In the genomic region with DNA sequence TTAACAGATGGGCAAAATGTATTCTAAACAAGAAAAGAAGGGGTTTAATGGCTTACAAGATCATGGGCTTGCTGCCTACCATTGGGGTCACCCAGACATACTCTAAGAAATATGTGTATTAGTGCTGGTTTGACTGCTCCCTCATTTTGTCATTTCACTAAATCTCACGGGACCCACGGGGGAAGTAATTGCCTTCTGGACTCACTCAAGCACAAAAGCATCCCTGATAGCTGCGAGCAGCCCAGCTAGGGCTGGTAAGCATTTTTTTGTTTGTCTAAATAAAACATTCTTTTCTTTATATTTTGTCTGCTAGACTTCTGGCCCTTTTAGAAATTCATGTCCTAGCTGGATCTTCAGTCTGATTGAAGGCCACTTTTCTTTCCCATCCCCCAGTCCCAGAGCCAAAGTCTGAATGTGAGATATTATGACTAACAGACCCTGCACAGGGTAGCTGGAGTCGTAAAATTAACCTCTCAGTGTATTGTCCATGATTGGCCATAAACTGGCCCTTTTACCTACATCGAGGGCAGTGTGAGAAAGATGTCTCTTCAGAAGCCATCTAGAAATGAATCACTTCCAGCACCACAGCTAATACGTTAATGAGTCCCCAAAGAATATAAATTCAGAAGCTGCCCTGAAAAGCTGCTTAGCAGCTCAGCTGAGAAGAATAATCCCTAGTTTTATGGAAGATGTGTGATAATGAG, we compare ENCODE assay signal across 11 cellular contexts. TPM values are rescaled to one million over a fixed set of nuclear protein-coding genes. Genes with fewer than 3 reads are reported as not detected.
DNase-seq lines count a peak whose midpoint lies in the region; ATAC-seq and TF ChIP-seq lines count a peak whose summit lies in the region.
"Had no signal": no experiment of that assay in that cellular context is flagged by ENCODE, and none has a peak within 500 bp of the region (broad histone marks: within the 10 kb centered on the region; RNA-seq: fewer than 3 reads in every experiment).

No MANE protein-coding gene starts in this region.

- no peak overlapping the region for H3K27ac Mint-ChIP-seq in memory B cell
- H3K27ac Mint-ChIP-seq in activated T-cell treated with anti-CD3 and anti-CD28 coated beads, Interleukin-2, amount 50 U/mL, for 72 hours: no peak overlapping the region
- H3K27ac Mint-ChIP-seq in CD8-positive, alpha-beta T cell: no peak overlapping the region
- H3K27ac Mint-ChIP-seq: CD4-positive, CD25-positive, alpha-beta regulatory T cell; natural killer cell treated with Interleukin-12 subunit alpha and Interleukin-12 subunit beta and Interleukin-15 and Interleukin-18, amount 100 ng/mL, for 72 hours had no signal

- ATAC-seq in GM19452 (IDR thresholded peaks at IDR 0.05; ENCODE audit: unreplicated experiment): peak; percentile 83
- ATAC-seq in memory B cell (ENCODE audit: low read depth): peak; percentile 69
- no peak for ATAC-seq in activated T-cell treated with anti-CD3 and anti-CD28 coated beads, Interleukin-2, amount 50 U/mL, for 72 hours (replicated peaks in 1 of 2)
- no peak for ATAC-seq in CD8-positive, alpha-beta T cell
- ATAC-seq: natural killer cell treated with Interleukin-12 subunit alpha and Interleukin-12 subunit beta and Interleukin-15 and Interleukin-18, amount 100 ng/mL, for 72 hours had no signal

- H3K27me3 ChIP-seq in CD8-positive, alpha-beta T cell (ENCODE audit: insufficient read depth, low read length): no peaks in the 10 kb centered on the region

- H3K4me1 ChIP-seq in CD8-positive, alpha-beta T cell (ENCODE audit: insufficient read depth, low read length): no peaks in the 10 kb centered on the region

- no peak overlapping the region for H3K4me3 ChIP-seq in CD8-positive, alpha-beta T cell (ENCODE audit: low read depth, low read length)

- TF ChIP-seq CTCF in GM10248 (IDR thresholded peaks at IDR 0.05; ENCODE audit: control extremely low read depth, extremely low read depth, low read depth, missing control alignments): no peak
- TF ChIP-seq CTCF in CD8-positive, alpha-beta T cell (IDR thresholded peaks at IDR 0.05): no peak

- CTCF ChIA-PET in GM10248 (lab: Yijun Ruan, JAX): interaction anchor here (1.1 to 3.7 kb wide), 4 partner anchors 10 to 190 kb away, joined by 3 to 18 read pairs (median 8); no protein-coding TSS in a partner anchor
- CTCF ChIA-PET in CD8-positive, alpha-beta T cell (lab: Charles Lee): interaction anchor here (0.6 to 1.9 kb wide), 3 partner anchors 11 to 189 kb away, joined by 3 to 4 read pairs (median 4); no protein-coding TSS in a partner anchor

- H3K4me3 Mint-ChIP-seq in memory B cell: no peak overlapping the region
- H3K4me3 Mint-ChIP-seq in activated T-cell treated with anti-CD3 and anti-CD28 coated beads, Interleukin-2, amount 50 U/mL, for 72 hours: no peak overlapping the region
- H3K4me3 Mint-ChIP-seq in CD8-positive, alpha-beta T cell: no peak overlapping the region
- H3K4me3 Mint-ChIP-seq: CD4-positive, CD25-positive, alpha-beta regulatory T cell; natural killer cell treated with Interleukin-12 subunit alpha and Interleukin-12 subunit beta and Interleukin-15 and Interleukin-18, amount 100 ng/mL, for 72 hours had no signal

- H3K36me3 ChIP-seq in CD8-positive, alpha-beta T cell (ENCODE audit: insufficient read depth, low read length): no peaks in the 10 kb centered on the region

- H3K4me1 Mint-ChIP-seq in memory B cell: peaks cover 12% of the 10 kb centered on the region
- H3K4me1 Mint-ChIP-seq in activated T-cell treated with anti-CD3 and anti-CD28 coated beads, Interleukin-2, amount 50 U/mL, for 72 hours (ENCODE audit: low read depth): no peaks in the 10 kb centered on the region
- no peaks in the 10 kb centered on the region for H3K4me1 Mint-ChIP-seq in CD8-positive, alpha-beta T cell (ENCODE audit: low read depth)
- H3K4me1 Mint-ChIP-seq: CD4-positive, CD25-positive, alpha-beta regulatory T cell had no signal

- H3K27me3 Mint-ChIP-seq in memory B cell: peaks cover 14% of the 10 kb centered on the region
- H3K27me3 Mint-ChIP-seq in activated T-cell treated with anti-CD3 and anti-CD28 coated beads, Interleukin-2, amount 50 U/mL, for 72 hours (ENCODE audit: low read depth): no peaks in the 10 kb centered on the region
- H3K27me3 Mint-ChIP-seq in CD8-positive, alpha-beta T cell (ENCODE audit: low read depth): no peaks in the 10 kb centered on the region
- H3K27me3 Mint-ChIP-seq: natural killer cell treated with Interleukin-12 subunit alpha and Interleukin-12 subunit beta and Interleukin-15 and Interleukin-18, amount 100 ng/mL, for 72 hours had no signal

- no peaks in the 10 kb centered on the region for H3K9me3 Mint-ChIP-seq in memory B cell
- no peaks in the 10 kb centered on the region for H3K9me3 Mint-ChIP-seq in activated T-cell treated with anti-CD3 and anti-CD28 coated beads, Interleukin-2, amount 50 U/mL, for 72 hours
- no peaks in the 10 kb centered on the region for H3K9me3 Mint-ChIP-seq in CD8-positive, alpha-beta T cell
- H3K9me3 Mint-ChIP-seq: CD4-positive, CD25-positive, alpha-beta regulatory T cell; natural killer cell treated with Interleukin-12 subunit alpha and Interleukin-12 subunit beta and Interleukin-15 and Interleukin-18, amount 100 ng/mL, for 72 hours had no signal

- DNase-seq in GM10248 (ENCODE audit: extremely low spot score) (peak; percentile 25), NCI-H1694 (lab: John Stamatoyannopoulos, UW) (peak; percentile 79), memory B cell (ENCODE audit: low spot score in 2 of 2) (no peak), dermis blood vessel endothelial cell (no peak), AG20443 (ENCODE audit: low spot score) (no peak)
- DNase-seq in activated T-cell treated with anti-CD3 and anti-CD28 coated beads, Interleukin-2, amount 50 U/mL, for 72 hours: no peak
- DNase-seq in CD8-positive, alpha-beta T cell: no peak
- DNase-seq: amniotic stem cell; CD4-positive, CD25-positive, alpha-beta regulatory T cell had no signal

- no peaks in the 10 kb centered on the region for H3K36me3 Mint-ChIP-seq in memory B cell
- no peaks in the 10 kb centered on the region for H3K36me3 Mint-ChIP-seq in activated T-cell treated with anti-CD3 and anti-CD28 coated beads, Interleukin-2, amount 50 U/mL, for 72 hours (ENCODE audit: insufficient read depth in 2 of 2)
- no peaks in the 10 kb centered on the region for H3K36me3 Mint-ChIP-seq in CD8-positive, alpha-beta T cell
- H3K36me3 Mint-ChIP-seq: CD4-positive, CD25-positive, alpha-beta regulatory T cell; natural killer cell treated with Interleukin-12 subunit alpha and Interleukin-12 subunit beta and Interleukin-15 and Interleukin-18, amount 100 ng/mL, for 72 hours had no signal

- POLR2A ChIA-PET in GM10248 (lab: Yijun Ruan, JAX): no interaction called here
- POLR2A ChIA-PET in CD8-positive, alpha-beta T cell (lab: Charles Lee): no interaction called here

- intact Hi-C loops in CD8-positive, alpha-beta T cell (cut with DNase I, micrococcal nuclease): no loop called here

- H3K9me3 ChIP-seq in CD8-positive, alpha-beta T cell (ENCODE audit: low read length): no peaks in the 10 kb centered on the region

- H3K27ac ChIP-seq in CD8-positive, alpha-beta T cell (ENCODE audit: low read depth, low read length): no peak overlapping the region

RNA-seq across cellular contexts. Expression of gene GTF2A1, which starts 55.4 kb away (rescaled TPM):
- total RNA-seq in dermis blood vessel endothelial cell: 31.7 and 58.1 TPM in 2 replicates
- total RNA-seq in activated T-cell treated with anti-CD3 and anti-CD28 coated beads, Interleukin-2, amount 50 U/mL, for 72 hours: 10 to 100 TPM; 52.3 to 58.6 TPM
- total RNA-seq in CD8-positive, alpha-beta T cell: 10 to 100 TPM; 12.6 to 14.6 TPM

Comparison
In these comparisons a context has a peak if more than half of its experiments do, and no peak if none do; other contexts are left out.
1. DNase-seq: peak in GM10248 (single experiment) and NCI-H1694 (single experiment); none in memory B cell (0 of 2), dermis blood vessel endothelial cell (single experiment), AG20443 (single experiment), activated T-cell treated with anti-CD3 and anti-CD28 coated beads, Interleukin-2, amount 50 U/mL, for 72 hours (0 of 2) and CD8-positive, alpha-beta T cell (0 of 7).
2. ATAC-seq: peak in GM19452 (single experiment) and memory B cell (single experiment); none in activated T-cell treated with anti-CD3 and anti-CD28 coated beads, Interleukin-2, amount 50 U/mL, for 72 hours (0 of 2) and CD8-positive, alpha-beta T cell (single experiment).